In the genomic region with DNA sequence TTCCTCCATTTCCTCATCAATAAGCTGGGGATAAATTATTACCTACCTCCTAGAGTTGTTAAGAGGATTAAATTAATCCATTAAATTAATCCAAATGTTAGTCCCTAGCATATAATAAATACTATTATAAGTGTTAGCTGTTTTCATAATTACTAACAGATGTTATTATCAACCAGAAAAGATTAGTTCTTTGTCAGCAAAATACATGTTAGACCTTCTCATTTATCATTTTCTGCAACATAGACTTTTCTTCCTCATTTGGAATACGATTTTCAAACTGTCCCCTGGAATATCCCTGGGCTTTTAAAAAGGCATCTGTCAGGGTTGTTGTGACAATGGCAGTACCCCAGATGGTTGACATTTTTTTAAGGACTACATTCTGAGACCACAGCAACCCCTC, we compare ENCODE assay signal across 29 cellular contexts.
"Had no signal": no experiment of that assay in that cellular context is flagged by ENCODE, and none has a peak within 500 bp of the region (broad histone marks: within the 10 kb centered on the region; RNA-seq: fewer than 3 reads in every experiment).

No MANE protein-coding gene starts in this region.

- H3K4me3 Mint-ChIP-seq: mesothelial cell of epicardium; naive B cell; natural killer cell treated with Interleukin-12 subunit alpha and Interleukin-12 subunit beta and Interleukin-15 and Interleukin-18, amount 100 ng/mL, for 72 hours; neural progenitor cell; stimulated activated memory B cell treated with anti-CD40 and anti-IgM and Interleukin-4, amounts not matched to agents 10 μg/mL and 1 μg/mL and 100 μg/mL, for 72 hours had no signal

- DNase-seq: dorsolateral prefrontal cortex; effector CD4-positive, alpha-beta T cell; foreskin keratinocyte; heart right ventricle; hippocampal formation; left cardiac atrium; left lung; mesenchymal stem cell; mucosa of descending colon; naive B cell; sigmoid colon; stimulated activated CD4-positive, alpha-beta T cell treated with anti-CD3 and anti-CD28 coated beads, Interleukin-2, amount 100 ng/mL, for 24 hours; stimulated activated CD4-positive, alpha-beta T cell treated with anti-CD3 and anti-CD28 coated beads, Interleukin-4, amount 100 ng/mL, for 4 hours; stimulated activated naive CD8-positive, alpha-beta T cell treated with anti-CD3 and anti-CD28 coated beads, Interleukin-15, Interleukin-2, amounts not matched to agents 100 U/mL and 50 U/mL, for 24 hours; upper lobe of left lung had no signal

- H3K4me1 Mint-ChIP-seq: neural progenitor cell had no signal

- H3K27me3 ChIP-seq: dorsolateral prefrontal cortex, foreskin keratinocyte, gastroesophageal sphincter, heart right ventricle, left lung, neural progenitor cell, sigmoid colon, tibial nerve, upper lobe of left lung had no signal

- FAIRE-seq: colon, islet of Langerhans, urothelium cell line had no signal

- H3K4me2 ChIP-seq: neural progenitor cell had no signal

- H3K4me1 ChIP-seq: foreskin keratinocyte, left lung, neural progenitor cell, tibial nerve, upper lobe of left lung had no signal

- H3K9ac ChIP-seq: neural progenitor cell, parathyroid adenoma had no signal

- H3K4me3 ChIP-seq: dorsolateral prefrontal cortex, gastroesophageal sphincter, heart right ventricle, left lung, mucosa of descending colon, neural progenitor cell, sigmoid colon, thoracic aorta, tibial nerve, upper lobe of left lung had no signal

- ATAC-seq: esophagus mucosa; foreskin keratinocyte; gastroesophageal sphincter; heart right ventricle; left cardiac atrium; left lung; mucosa of descending colon; natural killer cell treated with Interleukin-12 subunit alpha and Interleukin-12 subunit beta and Interleukin-15 and Interleukin-18, amount 100 ng/mL, for 72 hours; stimulated activated memory B cell treated with anti-CD40 and anti-IgM and Interleukin-4, amounts not matched to agents 10 μg/mL and 1 μg/mL and 100 μg/mL, for 72 hours; stimulated activated naive CD8-positive, alpha-beta T cell treated with anti-CD3 and anti-CD28 coated beads, Interleukin-15, Interleukin-2, amounts not matched to agents 100 U/mL and 50 U/mL, for 24 hours had no signal

- H3K27ac ChIP-seq: dorsolateral prefrontal cortex, epithelial cell of prostate, foreskin keratinocyte, heart right ventricle, left lung, neural progenitor cell, parathyroid adenoma, tibial nerve, upper lobe of left lung had no signal

- H3K9me3 ChIP-seq: gastroesophageal sphincter, heart right ventricle, left lung, mucosa of descending colon, sigmoid colon, thoracic aorta, tibial nerve, upper lobe of left lung had no signal

- H3K27me3 Mint-ChIP-seq: naive B cell; natural killer cell treated with Interleukin-12 subunit alpha and Interleukin-12 subunit beta and Interleukin-15 and Interleukin-18, amount 100 ng/mL, for 72 hours; progenitor cell of endocrine pancreas; stimulated activated memory B cell treated with anti-CD40 and anti-IgM and Interleukin-4, amounts not matched to agents 10 μg/mL and 1 μg/mL and 100 μg/mL, for 72 hours had no signal

- H3K9me3 Mint-ChIP-seq: mesothelial cell of epicardium; natural killer cell treated with Interleukin-12 subunit alpha and Interleukin-12 subunit beta and Interleukin-15 and Interleukin-18, amount 100 ng/mL, for 72 hours; stimulated activated memory B cell treated with anti-CD40 and anti-IgM and Interleukin-4, amounts not matched to agents 10 μg/mL and 1 μg/mL and 100 μg/mL, for 72 hours had no signal

- H3K27ac Mint-ChIP-seq: mesothelial cell of epicardium; naive B cell; natural killer cell treated with Interleukin-12 subunit alpha and Interleukin-12 subunit beta and Interleukin-15 and Interleukin-18, amount 100 ng/mL, for 72 hours; neural progenitor cell; stimulated activated memory B cell treated with anti-CD40 and anti-IgM and Interleukin-4, amounts not matched to agents 10 μg/mL and 1 μg/mL and 100 μg/mL, for 72 hours had no signal

- H2AFZ ChIP-seq: neural progenitor cell, parathyroid adenoma had no signal
